Comparison of ENCODE assay signal across 9 cellular contexts in the genomic region with DNA sequence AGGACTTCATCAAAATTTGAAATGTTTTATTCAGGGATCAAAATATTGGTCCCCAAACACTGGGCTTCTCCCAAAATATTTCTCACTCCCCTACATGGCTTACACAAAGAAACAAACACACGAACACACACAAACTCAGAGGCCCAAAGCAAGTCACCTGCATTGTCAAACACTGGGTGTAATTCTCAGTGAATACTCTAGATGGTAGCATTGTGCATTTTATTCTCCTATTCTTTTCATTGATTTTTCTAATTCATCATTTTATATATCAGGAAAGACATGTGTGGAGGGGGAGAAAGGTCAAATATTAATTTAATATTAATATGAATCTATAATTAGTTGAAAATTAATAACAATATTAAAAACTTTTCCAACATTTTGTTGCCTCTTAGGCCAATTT.
DNase-seq lines count a peak whose midpoint lies in the region; ATAC-seq and TF ChIP-seq lines count a peak whose summit lies in the region.
"Had no signal": no experiment of that assay in that cellular context is flagged by ENCODE, and none has a peak within 500 bp of the region (broad histone marks: within the 10 kb centered on the region; RNA-seq: fewer than 3 reads in every experiment).

No MANE protein-coding gene starts in this region.

- no peak overlapping the region for H3K4me3 ChIP-seq in brain microvascular endothelial cell (ENCODE audit: low read depth, low read length)
- H3K4me3 ChIP-seq in lung, result no peak overlapping the region

- WGBS in lung, 2 donors, result 40 to 44% methylated on average over 1 of the region's 1 CpG

- H3K9me3 ChIP-seq in lung (ENCODE audit: control insufficient read depth in 2 of 2, insufficient read depth in 1 of 2, low read length in 1 of 2), result no peaks in the 10 kb centered on the region
- H3K9me3 ChIP-seq: neutrophil had no signal

- H3K27me3 ChIP-seq in brain microvascular endothelial cell (replicated peaks), result no peaks in the 10 kb centered on the region
- no peaks in the 10 kb centered on the region for H3K27me3 ChIP-seq in lung (ENCODE audit: control insufficient read depth, insufficient read depth)
- H3K27me3 ChIP-seq: neutrophil had no signal

- ATAC-seq in lung (ENCODE audit: insufficient read depth, low FRiP score) (no peak), HG02870 (IDR thresholded peaks at IDR 0.05; ENCODE audit: unreplicated experiment) (no peak)

- TF ChIP-seq CTCF in brain microvascular endothelial cell (IDR thresholded peaks at IDR 0.05; ENCODE audit: low read depth, low read length, missing control alignments) (peak; percentile 58), lung (IDR thresholded peaks at IDR 0.05; ENCODE audit: control extremely low read depth, extremely low read depth) (peak; percentile 31)

- peak; percentile 0 for DNase-seq in DMS153 treated with DMSO at 0.1 percent for 48 hours (lab: John Stamatoyannopoulos, UW; ENCODE audit: unreplicated experiment)
- DNase-seq in DMS153 (lab: John Stamatoyannopoulos, UW), result no peak
- peak; percentile 3 for DNase-seq in HuH-7.5 (ENCODE audit: low spot score)
- DNase-seq in brain microvascular endothelial cell, result no peak
- DNase-seq in lung (ENCODE audit: low spot score), result no peak
- DNase-seq in anterior cingulate cortex (lab: John Stamatoyannopoulos, UW), result no peak
- DNase-seq in activated CD4-positive, alpha-beta T cell treated with anti-CD3 and anti-CD28 coated beads, Interleukin-2, amount 50 U/mL, for 4 hours, result no peak

- in situ Hi-C loops in brain microvascular endothelial cell (cut with HindIII; ENCODE audit: low pct_ligation_motif_present, low sequenced_read_pairs), result no loop called here

- H3K36me3 ChIP-seq in brain microvascular endothelial cell (replicated peaks), result no peaks in the 10 kb centered on the region
- H3K36me3 ChIP-seq in lung (ENCODE audit: control insufficient read depth in 2 of 2, insufficient read depth in 2 of 2, low read length in 2 of 2), result no peaks in the 10 kb centered on the region
- H3K36me3 ChIP-seq: neutrophil had no signal

- H3K27ac ChIP-seq in brain microvascular endothelial cell (no peak overlapping the region), lung (ENCODE audit: low read depth in 1 of 2, low read length in 1 of 2) (no peak overlapping the region)
- H3K27ac ChIP-seq: neutrophil had no signal

- H3K4me1 ChIP-seq in lung (ENCODE audit: control insufficient read depth in 2 of 2, insufficient read depth in 2 of 2, low read length in 2 of 2), result no peaks in the 10 kb centered on the region

Comparison
In these comparisons a context has a peak if more than half of its experiments do, and no peak if none do; other contexts are left out.
1. DNase-seq: peak in DMS153 treated with DMSO at 0.1 percent for 48 hours (single experiment) and HuH-7.5 (single experiment); none in DMS153 (single experiment), brain microvascular endothelial cell (single experiment), lung (single experiment), anterior cingulate cortex (0 of 58) and activated CD4-positive, alpha-beta T cell treated with anti-CD3 and anti-CD28 coated beads, Interleukin-2, amount 50 U/mL, for 4 hours (0 of 2).